ENCODE assay signal across 1 cellular context in the genomic region with DNA sequence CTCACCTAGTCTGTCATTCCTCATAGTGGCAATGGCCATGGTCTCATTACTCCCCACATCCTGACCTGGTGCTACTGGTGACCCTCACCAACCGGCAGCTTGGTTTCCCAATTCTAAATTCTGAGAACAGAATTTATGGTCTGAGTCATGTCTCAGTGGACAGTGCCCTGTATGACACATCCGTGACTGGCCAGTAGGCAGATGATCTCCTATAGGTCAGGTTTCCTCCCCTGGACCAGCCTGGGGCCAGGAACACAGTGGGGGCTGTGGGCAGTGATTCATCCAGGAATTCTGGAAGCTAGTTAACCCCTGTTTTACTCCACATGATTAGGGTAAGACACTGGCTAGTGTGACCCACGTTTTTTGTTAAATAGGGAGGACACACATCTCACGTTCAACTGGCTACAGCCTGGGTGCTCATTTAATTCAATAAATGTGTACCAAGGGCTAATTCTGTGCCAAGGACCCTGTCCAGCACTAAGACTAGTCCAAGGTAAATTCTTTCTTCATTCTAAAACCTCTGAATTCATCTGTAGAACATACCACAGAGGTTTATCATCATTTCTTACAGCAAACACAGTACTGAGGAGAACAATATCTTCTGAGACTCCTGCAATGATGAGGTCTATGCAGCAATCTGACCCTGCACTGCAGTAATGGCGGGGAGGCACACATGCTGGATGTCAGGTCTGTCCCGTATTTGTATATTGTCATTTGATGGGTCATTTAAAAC.
TF ChIP-seq lines count a peak whose summit lies in the region.

No MANE protein-coding gene starts in this region.

TF ChIP-seq in GM23338, 12 proteins besides CTCF, POLR2A, EP300 and RAD21:
- no peak for TF ChIP-seq ZNF462 (CRISPR knock-in tag; IDR thresholded peaks at IDR 0.05)
- TF ChIP-seq STAT1 (IDR thresholded peaks at IDR 0.05; ENCODE audit: unreplicated experiment) = no peak
- TF ChIP-seq NANOG (IDR thresholded peaks at IDR 0.05; ENCODE audit: borderline replicate concordance) = no peak
- TF ChIP-seq JUNB (IDR thresholded peaks at IDR 0.05; ENCODE audit: unreplicated experiment) = no peak
- no peak for TF ChIP-seq EZH2 (IDR thresholded peaks at IDR 0.05; ENCODE audit: low read depth, unreplicated experiment)
- TF ChIP-seq ZNF331 (CRISPR knock-in tag; IDR thresholded peaks at IDR 0.05; ENCODE audit: low read depth) = no peak
- no peak for TF ChIP-seq EZH2phosphoT487 (IDR thresholded peaks at IDR 0.05; ENCODE audit: unreplicated experiment)
- no peak for TF ChIP-seq CREB1 (CRISPR knock-in tag; IDR thresholded peaks at IDR 0.05; ENCODE audit: low read depth)
- no peak for TF ChIP-seq POLR2AphosphoS5 (IDR thresholded peaks at IDR 0.05; ENCODE audit: low read depth)
- no peak for TF ChIP-seq ETS1 (IDR thresholded peaks at IDR 0.05)
- no peak for TF ChIP-seq ZNF114 (CRISPR knock-in tag; IDR thresholded peaks at IDR 0.05)
- TF ChIP-seq REST (IDR thresholded peaks at IDR 0.05; ENCODE audit: unreplicated experiment) = no peak
